Comparison of ENCODE assay signal across 1 cellular context in genomic region chr2:197499594-197500502, GRCh38.
TF ChIP-seq lines count a peak whose summit lies in the region.

Gene HSPD1 (minus strand): TSS chr2:197499840. CDS start chr2:197498848, 992 bp downstream.
Gene HSPE1 (plus strand): TSS chr2:197500379. CDS start chr2:197500437, 58 bp downstream.

TF ChIP-seq in GM12878, 131 proteins besides CTCF, POLR2A, EP300 and RAD21 (continued from another document):
- TF ChIP-seq E4F1 (IDR thresholded peaks at IDR 0.05; ENCODE audit: borderline replicate concordance, partially characterized antibody), result peak; percentile 90
- TF ChIP-seq NKRF (conservative IDR thresholded peaks at IDR 0.05), result peak; percentile 92
- peak; percentile 97 for TF ChIP-seq MXI1 (IDR thresholded peaks at IDR 0.05; ENCODE audit: low read depth, low read length)
